Comparison of ENCODE assay signal across 9 cellular contexts in the genomic region with DNA sequence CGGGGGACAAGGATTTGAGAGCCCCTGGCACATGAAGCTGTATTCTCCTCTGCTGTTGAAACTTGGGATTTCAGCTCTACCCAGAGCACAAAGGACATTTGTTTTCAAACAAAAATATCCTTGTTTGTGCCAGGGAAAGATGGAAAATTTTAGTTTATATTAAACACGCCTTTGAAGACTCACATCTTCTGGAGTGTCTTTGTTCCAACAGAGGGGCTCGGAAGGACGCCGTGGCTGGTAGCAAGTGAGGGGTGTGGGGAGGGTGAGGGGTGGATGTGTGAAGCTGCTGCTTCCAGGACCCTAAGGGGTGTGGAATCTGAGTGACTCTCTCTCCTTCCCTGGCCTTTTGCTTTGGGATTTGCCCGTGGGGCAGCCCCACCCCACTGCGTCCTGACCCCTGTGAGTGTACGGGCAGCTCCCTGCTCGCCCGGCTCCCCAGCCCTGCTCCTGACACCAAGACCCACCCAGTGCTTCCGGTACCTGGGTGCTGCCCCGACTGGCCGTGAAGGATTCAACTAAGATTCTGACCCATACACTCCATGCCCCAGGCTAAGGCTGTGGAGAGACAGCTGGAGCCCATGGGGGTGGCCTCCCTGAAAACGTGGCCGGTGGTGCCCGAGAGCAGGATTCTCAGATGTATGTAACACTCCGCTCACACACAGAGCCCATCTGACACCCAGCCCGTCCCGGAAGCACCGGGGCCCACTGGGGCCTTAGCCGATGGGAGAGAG. TPM values are rescaled to one million over a fixed set of nuclear protein-coding genes. Genes with fewer than 3 reads are reported as not detected.
DNase-seq lines count a peak whose midpoint lies in the region; ATAC-seq and TF ChIP-seq lines count a peak whose summit lies in the region.
"Had no signal": no experiment of that assay in that cellular context is flagged by ENCODE, and none has a peak within 500 bp of the region (broad histone marks: within the 10 kb centered on the region; RNA-seq: fewer than 3 reads in every experiment).

No MANE protein-coding gene starts in this region.

- H3K27me3 Mint-ChIP-seq in activated T-cell treated with anti-CD3 and anti-CD28 coated beads, Interleukin-2, amount 50 U/mL, for 72 hours (ENCODE audit: low read depth): no peaks in the 10 kb centered on the region

- no peaks in the 10 kb centered on the region for H3K4me1 Mint-ChIP-seq in activated T-cell treated with anti-CD3 and anti-CD28 coated beads, Interleukin-2, amount 50 U/mL, for 72 hours (ENCODE audit: low read depth)

- H3K36me3 Mint-ChIP-seq in activated T-cell treated with anti-CD3 and anti-CD28 coated beads, Interleukin-2, amount 50 U/mL, for 72 hours (ENCODE audit: insufficient read depth in 2 of 2): no peaks in the 10 kb centered on the region

- H3K27ac ChIP-seq in coronary artery (peak overlapping the region; percentile 96 to 97), layer of hippocampus (ENCODE audit: low read depth, low read length) (peak overlapping the region; percentile 95), skin epidermis (peak overlapping the region in 11 of 21 experiments; percentile 5 to 80 (median 57))

- H3K4me3 Mint-ChIP-seq in activated T-cell treated with anti-CD3 and anti-CD28 coated beads, Interleukin-2, amount 50 U/mL, for 72 hours: no peak overlapping the region

- H3K27ac Mint-ChIP-seq in activated T-cell treated with anti-CD3 and anti-CD28 coated beads, Interleukin-2, amount 50 U/mL, for 72 hours: no peak overlapping the region

- H3K9me3 Mint-ChIP-seq in activated T-cell treated with anti-CD3 and anti-CD28 coated beads, Interleukin-2, amount 50 U/mL, for 72 hours: no peaks in the 10 kb centered on the region

- peak; percentile 42 for DNase-seq in HPDE6-E6E7 (ENCODE audit: extremely low spot score)
- DNase-seq in coronary artery (ENCODE audit: low spot score): peak; percentile 72
- no peak for DNase-seq in GM19240 (ENCODE audit: insufficient read length, low spot score)
- DNase-seq in activated CD4-positive, alpha-beta T cell treated with anti-CD3 and anti-CD28 coated beads for 4 hours: no peak
- no peak for DNase-seq in activated T-cell treated with anti-CD3 and anti-CD28 coated beads, Interleukin-2, amount 50 U/mL, for 72 hours
- DNase-seq: COR-L47 had no signal

- TF ChIP-seq CTCF in coronary artery (IDR thresholded peaks at IDR 0.05): no peak

- H3K27me3 ChIP-seq in layer of hippocampus (ENCODE audit: control insufficient read depth, insufficient read depth, low read length): no peaks in the 10 kb centered on the region

- H3K4me3 ChIP-seq in coronary artery: peak overlapping the region; percentile 57
- H3K4me3 ChIP-seq in skin epidermis: no peak overlapping the region

- ATAC-seq in GM18858 (IDR thresholded peaks at IDR 0.05; ENCODE audit: unreplicated experiment): no peak
- ATAC-seq in activated T-cell treated with anti-CD3 and anti-CD28 coated beads, Interleukin-2, amount 50 U/mL, for 72 hours (replicated peaks in 1 of 2): no peak

RNA-seq across cellular contexts. Expression of a gene that starts 59.6 kb away (rescaled TPM):
- 10 to 100 TPM; 15.0 to 16.0 TPM for total RNA-seq in activated T-cell treated with anti-CD3 and anti-CD28 coated beads, Interleukin-2, amount 50 U/mL, for 72 hours

Comparison
In these comparisons a context has a peak if more than half of its experiments do, and no peak if none do; other contexts are left out.
1. DNase-seq: peak in HPDE6-E6E7 (single experiment) and coronary artery (single experiment); none in GM19240 (single experiment), activated CD4-positive, alpha-beta T cell treated with anti-CD3 and anti-CD28 coated beads for 4 hours (0 of 2) and activated T-cell treated with anti-CD3 and anti-CD28 coated beads, Interleukin-2, amount 50 U/mL, for 72 hours (0 of 2).
2. Peak in every context shown above with its lines, with median percentiles within 50 percentile points of each other: H3K27ac ChIP-seq.